29 cellular contexts compared by ENCODE assay signal in genomic region chr20:34412453-34412852, GRCh38.
"Had no signal": no experiment of that assay in that cellular context is flagged by ENCODE, and none has a peak within 500 bp of the region (broad histone marks: within the 10 kb centered on the region; RNA-seq: fewer than 3 reads in every experiment).

No MANE protein-coding gene starts in this region.

- ATAC-seq: gastroesophageal sphincter, left cardiac atrium, left ventricle myocardium superior, pancreas had no signal

- H3K9me3 ChIP-seq: colonic mucosa, gastroesophageal sphincter, pancreas, prostate gland, sigmoid colon, testis, transverse colon had no signal

- FAIRE-seq: bronchial epithelial cell, endometrium, keratinocyte had no signal

- H3K27me3 ChIP-seq: colonic mucosa, gastroesophageal sphincter, pancreas, sigmoid colon, testis, transverse colon had no signal

- H3K4me3 ChIP-seq: colonic mucosa, gastroesophageal sphincter, pancreas, prostate gland, sigmoid colon, testis, transverse colon had no signal

- H3K36me3 ChIP-seq: colonic mucosa, prostate gland had no signal

- H3K4me1 ChIP-seq: pancreas, prostate gland had no signal

- H3K27ac ChIP-seq: colonic mucosa, gastroesophageal sphincter, pancreas, prostate gland, sigmoid colon, testis, transverse colon had no signal

- DNase-seq: activated CD4-positive, alpha-beta memory T cell treated with anti-CD3 and anti-CD28 coated beads for 36 hours; activated CD4-positive, alpha-beta T cell treated with anti-CD3 and anti-CD28 coated beads, Interleukin-2, amount 10 ng/mL, durations not matched to agents 24 days and 14 days; activated CD4-positive, CD25-positive, alpha-beta regulatory T cell treated with anti-CD3 and anti-CD28 coated beads, Interleukin-2, amount 50 U/mL, for 72 hours; activated CD8-positive, alpha-beta memory T cell treated with anti-CD3 and anti-CD28 coated beads, Interleukin-2, amount 50 U/mL, for 48 hours; activated gamma-delta T cell treated with Interleukin-2 at 50 U/mL for 16 hours; activated naive CD4-positive, alpha-beta T cell treated with anti-CD3 and anti-CD28 coated beads, Interleukin-2, amount 50 U/mL, for 16 hours; activated T-cell treated with anti-CD3 and anti-CD28 coated beads, Interleukin-2, amount 50 U/mL, for 24 hours; anterior cingulate cortex; colonic mucosa; effector CD8-positive, alpha-beta T cell; hippocampal formation; left cardiac atrium; left ventricle myocardium superior; naive B cell; nucleus accumbens; pancreas; retina; sigmoid colon; stimulated activated CD4-positive, alpha-beta T cell treated with anti-CD3 and anti-CD28 coated beads, Interleukin-15, amount 100 ng/mL, for 24 hours; stimulated activated CD4-positive, alpha-beta T cell treated with anti-CD3 and anti-CD28 coated beads, Interleukin-2, amount 100 ng/mL, for 24 hours; stimulated activated naive CD4-positive, alpha-beta T cell; T-helper 2 cell; testis; transverse colon had no signal
